Comparison of ENCODE assay signal across 8 cellular contexts in the genomic region with DNA sequence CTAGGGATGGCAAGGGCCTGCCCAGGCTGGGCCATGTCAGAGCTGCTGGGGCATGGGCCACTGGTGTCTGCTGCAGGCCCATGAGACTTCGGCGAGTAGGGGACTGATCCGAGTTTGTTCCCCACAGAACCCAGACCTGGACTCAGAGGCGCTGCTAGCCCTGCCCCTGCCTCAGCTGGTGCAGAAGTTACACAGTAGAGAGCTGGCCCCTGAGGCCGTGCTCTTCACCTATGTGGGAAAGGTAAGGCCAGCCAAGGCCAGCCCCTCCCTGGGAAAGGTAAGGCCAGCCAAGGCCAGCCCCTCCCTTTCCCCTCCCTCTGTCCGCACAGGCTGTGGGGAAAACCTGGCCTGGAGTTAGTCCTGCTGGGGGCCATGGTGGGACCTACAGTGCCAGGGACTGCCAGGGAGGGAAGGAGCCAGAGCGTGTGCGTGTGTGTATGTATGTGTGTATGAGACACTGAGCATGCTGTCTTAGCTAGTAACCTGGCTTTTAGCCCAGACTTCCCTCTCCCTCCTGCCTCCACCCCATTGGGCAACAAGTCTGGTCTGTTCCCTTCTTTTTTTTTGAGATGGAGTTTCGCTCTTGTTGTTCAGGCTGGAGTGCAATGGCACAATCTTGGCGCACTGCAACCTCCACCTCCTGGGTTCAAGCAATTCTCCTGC. TPM values are rescaled to one million over a fixed set of nuclear protein-coding genes. Genes with fewer than 3 reads are reported as not detected.
DNase-seq lines count a peak whose midpoint lies in the region; ATAC-seq and TF ChIP-seq lines count a peak whose summit lies in the region.

No MANE protein-coding gene starts in this region.

- no peak overlapping the region for H3K4me3 ChIP-seq in kidney epithelial cell (ENCODE audit: low read depth, low read length)
- H3K4me3 ChIP-seq in thoracic aorta: peak overlapping the region; percentile 1

- peaks cover 5% of the 10 kb centered on the region for H3K27me3 ChIP-seq in kidney epithelial cell (ENCODE audit: control insufficient read depth, insufficient read depth, low read length)
- H3K27me3 ChIP-seq in thoracic aorta (replicated peaks; ENCODE audit: insufficient read depth): no peaks in the 10 kb centered on the region

- no peaks in the 10 kb centered on the region for H3K9me3 ChIP-seq in thoracic aorta

- no peak overlapping the region for H3K27ac ChIP-seq in thoracic aorta

- TF ChIP-seq CTCF in kidney epithelial cell (IDR thresholded peaks at IDR 0.05; ENCODE audit: insufficient read depth, low read length, poor library complexity, severe bottlenecking) (no peak), thoracic aorta (IDR thresholded peaks at IDR 0.05) (no peak)

- DNase-seq in COR-L47 (lab: John Stamatoyannopoulos, UW): peak; percentile 65
- peak; percentile 50 for DNase-seq in NCI-H1694 (lab: John Stamatoyannopoulos, UW)
- DNase-seq in brain pericyte (ENCODE audit: low read depth, low spot score): peak; percentile 31
- peak; percentile 45 for DNase-seq in kidney epithelial cell (ENCODE audit: low read depth)
- peak; percentile 55 for DNase-seq in thoracic aorta (ENCODE audit: low spot score)
- DNase-seq in OCI-M2 (lab: John Stamatoyannopoulos, UW; ENCODE audit: unreplicated experiment): no peak

- H3K36me3 ChIP-seq in kidney epithelial cell (ENCODE audit: control insufficient read depth, insufficient read depth, low read length) (no peaks in the 10 kb centered on the region), thoracic aorta (no peaks in the 10 kb centered on the region)

- H3K4me1 ChIP-seq in thoracic aorta (ENCODE audit: control insufficient read depth in 1 of 2, low read depth in 2 of 2): peaks cover 6 to 27% of the 10 kb centered on the region in 2 donors

- ATAC-seq in thoracic aorta (ENCODE audit: insufficient number of reproducible peaks, low FRiP score, low read depth) (no peak), GM21786 (IDR thresholded peaks at IDR 0.05; ENCODE audit: unreplicated experiment) (no peak), GM18907 (IDR thresholded peaks at IDR 0.05; ENCODE audit: unreplicated experiment) (no peak)

RNA-seq across cellular contexts. Expression of a gene that starts 8.0 kb away (rescaled TPM):
- 8.5 and 16.6 TPM in 2 replicates for total RNA-seq in kidney epithelial cell
- total RNA-seq in thoracic aorta: 10 to 100 TPM; 14.1 to 21.9 TPM
